ENCODE assay signal across 1 cellular context in the genomic region with DNA sequence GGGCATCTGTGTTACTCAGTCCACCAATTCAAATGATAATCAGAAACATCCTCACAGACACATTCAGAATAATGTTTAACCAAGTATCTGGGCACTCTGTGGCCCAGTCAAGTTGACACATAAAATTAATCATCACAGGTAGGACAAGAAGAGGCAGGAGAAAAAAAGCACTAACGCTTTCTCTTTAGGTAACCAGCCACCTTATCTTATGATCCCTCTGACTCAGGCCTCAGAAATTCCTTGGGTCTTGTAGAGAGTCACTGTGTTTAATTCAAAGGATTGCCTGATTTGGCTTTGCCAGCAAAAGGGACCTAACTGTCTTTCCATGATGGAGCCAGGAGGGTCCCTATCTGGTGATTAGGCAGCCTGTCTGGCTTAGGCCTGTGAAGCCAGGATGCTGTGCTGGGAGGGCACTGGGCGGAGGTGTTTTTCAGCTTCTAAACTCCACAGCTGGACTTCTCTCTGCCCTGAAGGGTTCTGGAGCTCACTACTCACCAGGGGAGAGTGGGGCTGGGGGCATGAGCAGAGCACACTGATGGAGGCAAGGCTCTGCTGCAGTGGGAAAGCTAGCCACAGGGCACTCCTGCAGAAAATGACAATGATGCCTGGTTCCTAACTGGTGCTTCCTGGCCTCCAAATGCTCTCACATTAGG.
TF ChIP-seq lines count a peak whose summit lies in the region.

No MANE protein-coding gene starts in this region.

TF ChIP-seq in WTC11, 78 proteins besides CTCF, POLR2A, EP300 and RAD21 (continued from another document):
- no peak for TF ChIP-seq ERG (CRISPR knock-in tag; IDR thresholded peaks at IDR 0.05)
- TF ChIP-seq, protein P1, sequence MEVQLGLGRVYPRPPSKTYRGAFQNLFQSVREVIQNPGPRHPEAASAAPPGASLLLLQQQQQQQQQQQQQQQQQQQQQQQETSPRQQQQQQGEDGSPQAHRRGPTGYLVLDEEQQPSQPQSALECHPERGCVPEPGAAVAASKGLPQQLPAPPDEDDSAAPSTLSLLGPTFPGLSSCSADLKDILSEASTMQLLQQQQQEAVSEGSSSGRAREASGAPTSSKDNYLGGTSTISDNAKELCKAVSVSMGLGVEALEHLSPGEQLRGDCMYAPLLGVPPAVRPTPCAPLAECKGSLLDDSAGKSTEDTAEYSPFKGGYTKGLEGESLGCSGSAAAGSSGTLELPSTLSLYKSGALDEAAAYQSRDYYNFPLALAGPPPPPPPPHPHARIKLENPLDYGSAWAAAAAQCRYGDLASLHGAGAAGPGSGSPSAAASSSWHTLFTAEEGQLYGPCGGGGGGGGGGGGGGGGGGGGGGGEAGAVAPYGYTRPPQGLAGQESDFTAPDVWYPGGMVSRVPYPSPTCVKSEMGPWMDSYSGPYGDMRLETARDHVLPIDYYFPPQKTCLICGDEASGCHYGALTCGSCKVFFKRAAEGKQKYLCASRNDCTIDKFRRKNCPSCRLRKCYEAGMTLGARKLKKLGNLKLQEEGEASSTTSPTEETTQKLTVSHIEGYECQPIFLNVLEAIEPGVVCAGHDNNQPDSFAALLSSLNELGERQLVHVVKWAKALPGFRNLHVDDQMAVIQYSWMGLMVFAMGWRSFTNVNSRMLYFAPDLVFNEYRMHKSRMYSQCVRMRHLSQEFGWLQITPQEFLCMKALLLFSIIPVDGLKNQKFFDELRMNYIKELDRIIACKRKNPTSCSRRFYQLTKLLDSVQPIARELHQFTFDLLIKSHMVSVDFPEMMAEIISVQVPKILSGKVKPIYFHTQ (CRISPR knock-in tag; IDR thresholded peaks at IDR 0.05): no peak
- no peak for TF ChIP-seq GABPB1 (CRISPR knock-in tag; IDR thresholded peaks at IDR 0.05)
